ENCODE assay signal across 12 cellular contexts in genomic region chr20:36775196-36775595, GRCh38. TPM values are rescaled to one million over a fixed set of nuclear protein-coding genes. Genes with fewer than 3 reads are reported as not detected.
DNase-seq lines count a peak whose midpoint lies in the region; ATAC-seq and TF ChIP-seq lines count a peak whose summit lies in the region.
"Had no signal": no experiment of that assay in that cellular context is flagged by ENCODE, and none has a peak within 500 bp of the region (broad histone marks: within the 10 kb centered on the region; RNA-seq: fewer than 3 reads in every experiment).

No MANE protein-coding gene starts in this region.

- H3K4me3 Mint-ChIP-seq in GM23338 (0 out of 3 replicates have a peak overlapping the region, but pooled peaks have one; percentile 40), osteocyte (ENCODE audit: unreplicated experiment) (no peak overlapping the region)

- no peak overlapping the region for H3K4me3 ChIP-seq in GM23338
- H3K4me3 ChIP-seq: cardiac muscle cell had no signal

- ATAC-seq in GM23338 (no peak), GM19035 (IDR thresholded peaks at IDR 0.05; ENCODE audit: unreplicated experiment) (no peak), HG02798 (IDR thresholded peaks at IDR 0.05; ENCODE audit: poor library complexity, unreplicated experiment) (no peak), HG03442 (IDR thresholded peaks at IDR 0.05; ENCODE audit: unreplicated experiment) (no peak)

- no peaks in the 10 kb centered on the region; the same call in 1 of the 2 replicates for H4K20me1 ChIP-seq in GM23338 (replicated peaks; ENCODE audit: insufficient read depth)

- peak; percentile 30 for DNase-seq in CD1c-positive myeloid dendritic cell (ENCODE audit: extremely low spot score)
- no peak for DNase-seq in GM23338 (ENCODE audit: low spot score)
- DNase-seq in cerebellum (ENCODE audit: low spot score) = peak; percentile 24
- DNase-seq in osteocyte (ENCODE audit: extremely low spot score, unreplicated experiment) = no peak
- DNase-seq in DMS79 (lab: John Stamatoyannopoulos, UW) = no peak
- DNase-seq: activated CD4-positive, alpha-beta T cell treated with anti-CD3 and anti-CD28 coated beads for 48 hours; DMS79 treated with DMSO at 0.1 percent for 48 hours had no signal

- H3K4me1 Mint-ChIP-seq in GM23338 = peaks cover 34% of the 10 kb centered on the region
- peaks cover 11% of the 10 kb centered on the region for H3K4me1 Mint-ChIP-seq in osteocyte (ENCODE audit: unreplicated experiment)

- H3K9me3 Mint-ChIP-seq in GM23338 (peaks cover 2% of the 10 kb centered on the region; the same call in 1 of the 3 replicates), osteocyte (ENCODE audit: unreplicated experiment) (no peaks in the 10 kb centered on the region)

- TF ChIP-seq CTCF in GM23338 (conservative IDR thresholded peaks at IDR 0.05; ENCODE audit: low read depth in 2 of 2) = no peak
- TF ChIP-seq CTCF in osteocyte (IDR thresholded peaks at IDR 0.05) = no peak

- peaks cover 26% of the 10 kb centered on the region for H3K27me3 Mint-ChIP-seq in GM23338 (ENCODE audit: insufficient read depth, low read depth, poor library complexity)
- H3K27me3 Mint-ChIP-seq in osteocyte (ENCODE audit: unreplicated experiment) = no peaks in the 10 kb centered on the region

- H3K4me1 ChIP-seq in GM23338 (ENCODE audit: insufficient read depth) = no peaks in the 10 kb centered on the region; the same call in 1 of the 2 replicates

- no peaks in the 10 kb centered on the region for H3K9me2 ChIP-seq in GM23338 (ENCODE audit: insufficient read depth)

- H3K27ac ChIP-seq in GM23338 (ENCODE audit: low read depth) = no peak overlapping the region
- H3K27ac ChIP-seq: cardiac muscle cell, HL-60 had no signal

- H3K36me3 Mint-ChIP-seq in GM23338 (ENCODE audit: low read depth) = peaks cover 4% of the 10 kb centered on the region; the same call in 2 of the 3 replicates
- peaks cover 4% of the 10 kb centered on the region for H3K36me3 Mint-ChIP-seq in osteocyte (ENCODE audit: unreplicated experiment)

- peaks cover 7% of the 10 kb centered on the region; the same call in 1 of the 2 replicates for H3K79me2 ChIP-seq in GM23338 (replicated peaks; ENCODE audit: insufficient read depth)

- H3K4me2 ChIP-seq in GM23338 = no peak overlapping the region

- H2AFZ ChIP-seq in GM23338 = peak overlapping the region; percentile 32; the same call in 1 of the 2 replicates

- peaks cover 9% of the 10 kb centered on the region; the same call in 1 of the 2 replicates for H3F3A ChIP-seq in GM23338 (replicated peaks; ENCODE audit: low read depth)

- no peaks in the 10 kb centered on the region for H3K27me3 ChIP-seq in GM23338 (ENCODE audit: insufficient read depth)
- H3K27me3 ChIP-seq: cardiac muscle cell had no signal

- 0 out of 2 replicates have a peak, but pooled peaks cover 4% of the 10 kb centered on the region for H3K36me3 ChIP-seq in GM23338 (ENCODE audit: insufficient read depth)
- H3K36me3 ChIP-seq: cardiac muscle cell had no signal

- H3K27ac Mint-ChIP-seq in GM23338 (no peak overlapping the region), osteocyte (ENCODE audit: unreplicated experiment) (peak overlapping the region; percentile 100)

TF ChIP-seq in GM23338, 12 proteins besides CTCF, POLR2A, EP300 and RAD21:
- TF ChIP-seq NANOG (IDR thresholded peaks at IDR 0.05; ENCODE audit: borderline replicate concordance) (no peak), CREB1 (CRISPR knock-in tag; IDR thresholded peaks at IDR 0.05; ENCODE audit: low read depth) (no peak), REST (IDR thresholded peaks at IDR 0.05; ENCODE audit: unreplicated experiment) (no peak)

RNA-seq across cellular contexts. Expression of gene DSN1, which starts 1.6 kb away (rescaled TPM):
- 25.0 and 26.4 TPM in 2 replicates for total RNA-seq in GM23338 (2014; rRNA removed; shearing (Covaris generic))
- 19.4 and 20.4 TPM in 2 replicates for polyA plus RNA-seq in GM23338 (2016; fragmentation: Nextera tagmentation; extraction: Ambion mirVana)
- total RNA-seq in cerebellum (10.2 TPM), osteocyte (6.7 and 7.6 TPM in 2 replicates)

RNA-seq across cellular contexts. Expression of gene NDRG3, which starts 29.3 kb away (rescaled TPM):
- total RNA-seq in GM23338 (2014; rRNA removed; shearing (Covaris generic)) = 23.9 and 24.0 TPM in 2 replicates
- 18.6 and 20.3 TPM in 2 replicates for polyA plus RNA-seq in GM23338 (2016; fragmentation: Nextera tagmentation; extraction: Ambion mirVana)
- 44.5 TPM for total RNA-seq in cerebellum
- 32.2 and 33.5 TPM in 2 replicates for total RNA-seq in osteocyte

Comparison
In these comparisons a context has a peak if more than half of its experiments do, and no peak if none do; other contexts are left out.
1. DNase-seq: peak in CD1c-positive myeloid dendritic cell (single experiment) and cerebellum (single experiment); none in GM23338 (single experiment), osteocyte (single experiment) and DMS79 (single experiment).